In the genomic region with DNA sequence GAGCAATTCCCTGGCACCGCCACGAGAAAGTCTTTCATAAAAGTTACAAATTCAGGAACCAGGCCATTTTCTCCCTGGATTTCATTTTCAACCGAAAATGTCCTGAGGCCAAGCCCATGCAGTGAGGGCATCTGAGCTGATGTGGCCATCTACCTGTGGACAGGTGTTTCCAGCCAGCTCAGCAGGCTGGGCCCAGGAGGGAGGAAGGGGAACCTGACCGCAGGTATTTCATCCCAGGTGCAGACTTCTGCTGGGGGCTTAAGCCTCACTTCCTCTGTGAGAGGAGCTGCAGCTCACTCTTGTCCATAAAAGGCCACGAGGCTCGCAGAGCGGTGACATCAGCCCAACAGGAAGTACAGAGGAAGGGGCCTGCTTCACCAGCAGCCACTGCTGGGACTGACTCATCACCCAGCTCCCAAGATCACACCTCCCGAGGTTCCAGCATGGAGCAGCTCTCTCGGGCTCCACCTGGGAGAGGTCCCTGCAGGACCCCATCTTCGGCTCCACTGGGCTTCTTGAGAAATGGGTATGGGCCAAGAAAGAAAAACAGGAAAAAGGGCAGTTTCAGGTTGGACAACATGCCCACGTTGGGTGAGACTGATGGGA, we compare ENCODE assay signal across 8 cellular contexts. TPM values are rescaled to one million over a fixed set of nuclear protein-coding genes. Genes with fewer than 3 reads are reported as not detected.
A peak's percentile ranks its signal among the peaks of the same experiment; 100 is the strongest.
DNase-seq lines count a peak whose midpoint lies in the region; ATAC-seq, FAIRE-seq and TF ChIP-seq lines count a peak whose summit lies in the region.

No MANE protein-coding gene starts in this region.

- H3K4me3 ChIP-seq in BLaER1 = peak overlapping the region; percentile 43
- H3K4me3 ChIP-seq in SU-DHL-6 (ENCODE audit: insufficient read depth, low read length, poor library complexity, severe bottlenecking) = peak overlapping the region; percentile 41
- no peak overlapping the region for H3K4me3 ChIP-seq in iPS DF 6.9 (ENCODE audit: low read length)
- H3K4me3 ChIP-seq in small intestine (ENCODE audit: low read depth in 1 of 2, low read length in 2 of 2) = no peak overlapping the region

- no peaks in the 10 kb centered on the region for H3K27me3 ChIP-seq in BLaER1
- H3K27me3 ChIP-seq in SU-DHL-6 (ENCODE audit: low read length) = no peaks in the 10 kb centered on the region
- no peaks in the 10 kb centered on the region for H3K27me3 ChIP-seq in iPS DF 6.9 (ENCODE audit: control insufficient read depth, insufficient read depth, low read length)
- no peaks in the 10 kb centered on the region for H3K27me3 ChIP-seq in small intestine (ENCODE audit: control insufficient read depth in 2 of 2, insufficient read depth in 2 of 2, low read length in 2 of 2)

- no peak overlapping the region for H2AFZ ChIP-seq in SU-DHL-6 (ENCODE audit: low read depth, low read length, severe bottlenecking)

- no peaks in the 10 kb centered on the region for H3K9me3 ChIP-seq in BLaER1
- no peaks in the 10 kb centered on the region for H3K9me3 ChIP-seq in SU-DHL-6 (ENCODE audit: insufficient read depth, low read length)
- H3K9me3 ChIP-seq in iPS DF 6.9 (ENCODE audit: control insufficient read depth, insufficient read depth, low read length) = no peaks in the 10 kb centered on the region
- H3K9me3 ChIP-seq in small intestine (ENCODE audit: control insufficient read depth, low read depth) = no peaks in the 10 kb centered on the region

- peak; percentile 76 for DNase-seq in HTR-8/SVneo (ENCODE audit: insufficient read length, low spot score)
- DNase-seq in iPS DF 6.9 (ENCODE audit: low read depth, low spot score) = peak; percentile 43
- peak; percentile 72 for DNase-seq in small intestine
- no peak for DNase-seq in cerebellar cortex (ENCODE audit: low spot score)

- peak; percentile 63 for ATAC-seq in GM19372 (IDR thresholded peaks at IDR 0.05; ENCODE audit: low read depth, unreplicated experiment)

- H3F3A ChIP-seq in SU-DHL-6 (ENCODE audit: insufficient read depth) = peaks cover 25% of the 10 kb centered on the region; the same call in 1 of the 2 replicates

- no peak for TF ChIP-seq CTCF in SU-DHL-6 (IDR thresholded peaks at IDR 0.05; ENCODE audit: insufficient read depth, low read length, poor library complexity, severe bottlenecking)

- FAIRE-seq in HTR-8/SVneo (lab: Jason Lieb, UNC) (no peak), small intestine (lab: Jason Lieb, UNC) (no peak)

- H4K20me1 ChIP-seq in BLaER1 (peaks cover 100% of the 10 kb centered on the region), SU-DHL-6 (ENCODE audit: low read depth, low read length) (no peaks in the 10 kb centered on the region)

- H3K79me2 ChIP-seq in SU-DHL-6 (ENCODE audit: insufficient read depth, low read length) = peaks cover 60% of the 10 kb centered on the region

- H3K9ac ChIP-seq in BLaER1 (peak overlapping the region; percentile 20), SU-DHL-6 (ENCODE audit: low read length) (peak overlapping the region; percentile 63)

- peaks cover 98% of the 10 kb centered on the region for H3K4me1 ChIP-seq in BLaER1
- peaks cover 16% of the 10 kb centered on the region for H3K4me1 ChIP-seq in iPS DF 6.9 (ENCODE audit: control insufficient read depth, insufficient read depth, low read length)
- peaks cover 0 to 5% of the 10 kb centered on the region in 2 donors for H3K4me1 ChIP-seq in small intestine (ENCODE audit: control insufficient read depth in 2 of 2, insufficient read depth in 1 of 2, low read depth in 1 of 2, low read length in 1 of 2)

- H3K4me2 ChIP-seq in BLaER1 = peak overlapping the region; percentile 95
- peak overlapping the region; percentile 70 for H3K4me2 ChIP-seq in SU-DHL-6 (ENCODE audit: low read depth, low read length, poor library complexity, severe bottlenecking)

- H3K27ac ChIP-seq in BLaER1 (peak overlapping the region; percentile 79), SU-DHL-6 (ENCODE audit: low read depth, low read length) (peak overlapping the region; percentile 90), angular gyrus (ENCODE audit: low read depth, low read length) (peak overlapping the region; percentile 96), iPS DF 6.9 (ENCODE audit: low read length) (no peak overlapping the region), small intestine (ENCODE audit: low read depth in 1 of 2, low read length in 1 of 2) (peak overlapping the region; percentile 85 to 90)

- H3K9me2 ChIP-seq in SU-DHL-6 (replicated peaks; ENCODE audit: insufficient read depth, low read length) = no peaks in the 10 kb centered on the region

- no CpG with 5 or more reads among the region's 11 CpGs for WGBS in iPS DF 6.9 (ENCODE audit: insufficient coverage, insufficient read length)
- 27 to 45% (median 42%) methylated on average over 11 of the region's 11 CpGs for WGBS in small intestine, 3 donors

- peaks cover 91% of the 10 kb centered on the region for H3K36me3 ChIP-seq in BLaER1
- no peaks in the 10 kb centered on the region for H3K36me3 ChIP-seq in SU-DHL-6 (ENCODE audit: low read length)
- peaks cover 8% of the 10 kb centered on the region for H3K36me3 ChIP-seq in iPS DF 6.9 (ENCODE audit: control insufficient read depth, insufficient read depth, low read length)
- peaks cover 0 to 4% of the 10 kb centered on the region in 2 donors for H3K36me3 ChIP-seq in small intestine (ENCODE audit: control insufficient read depth in 2 of 2, insufficient read depth in 2 of 2, low read length in 2 of 2)

RNA-seq across cellular contexts. Expression of a gene that starts 56.4 kb away (rescaled TPM):
- polyA plus RNA-seq in small intestine = 100 to 1,000 TPM in 2 of 3 donors, 10 to 100 TPM in 1; 95.4 to 156 (median 130) TPM

Comparison
In these comparisons a context has a peak if more than half of its experiments do, and no peak if none do; other contexts are left out.
1. H3K4me3 ChIP-seq: peak in BLaER1 (single experiment) and SU-DHL-6 (single experiment); none in iPS DF 6.9 (single experiment) and small intestine (0 of 2).